Comparison of ENCODE assay signal across 15 cellular contexts in genomic region chr13:44303681-44304432, GRCh38.
DNase-seq lines count a peak whose midpoint lies in the region; ATAC-seq and TF ChIP-seq lines count a peak whose summit lies in the region.
"Had no signal": no experiment of that assay in that cellular context is flagged by ENCODE, and none has a peak within 500 bp of the region (broad histone marks: within the 10 kb centered on the region; RNA-seq: fewer than 3 reads in every experiment).

No MANE protein-coding gene starts in this region.

- CTCF ChIA-PET in CD8-positive, alpha-beta T cell (lab: Charles Lee), result no interaction called here

- H3K4me3 ChIP-seq in vagina, result no peak overlapping the region
- H3K4me3 ChIP-seq in CD8-positive, alpha-beta T cell (ENCODE audit: low read depth, low read length), result no peak overlapping the region

- H3K27me3 ChIP-seq in vagina, result no peaks in the 10 kb centered on the region
- H3K27me3 ChIP-seq in CD8-positive, alpha-beta T cell (ENCODE audit: insufficient read depth, low read length), result no peaks in the 10 kb centered on the region

- no peak overlapping the region for H3K4me3 Mint-ChIP-seq in activated naive CD8-positive, alpha-beta T cell
- no peak overlapping the region for H3K4me3 Mint-ChIP-seq in activated naive CD8-positive, alpha-beta T cell treated with anti-CD3 and anti-CD28 coated beads for 36 hours
- H3K4me3 Mint-ChIP-seq in nephron, result peak overlapping the region in 1 of 3 experiments; percentile 32
- H3K4me3 Mint-ChIP-seq in CD8-positive, alpha-beta T cell, result no peak overlapping the region
- H3K4me3 Mint-ChIP-seq: activated CD4-positive, alpha-beta T cell treated with anti-CD3 and anti-CD28 coated beads, Interleukin-2, amount 10 ng/mL, durations not matched to agents 24 days and 14 days; T-cell had no signal

- no peak for TF ChIP-seq POLR2A in vagina (IDR thresholded peaks at IDR 0.05)

- intact Hi-C loops in vagina (cut with DNase I), result no loop called here
- intact Hi-C loops in CD8-positive, alpha-beta T cell (cut with DNase I, micrococcal nuclease), result no loop called here

- H3K9me3 ChIP-seq in vagina, result no peaks in the 10 kb centered on the region
- no peaks in the 10 kb centered on the region for H3K9me3 ChIP-seq in CD8-positive, alpha-beta T cell (ENCODE audit: low read length)

- H3K27ac ChIP-seq in vagina, result peak overlapping the region; percentile 75
- no peak overlapping the region for H3K27ac ChIP-seq in CD8-positive, alpha-beta T cell (ENCODE audit: low read depth, low read length)
- H3K27ac ChIP-seq: parathyroid adenoma had no signal

- no peak for ATAC-seq in GM21447 (IDR thresholded peaks at IDR 0.05; ENCODE audit: unreplicated experiment)
- no peak for ATAC-seq in CD8-positive, alpha-beta T cell
- ATAC-seq: HCT116 had no signal

- no peaks in the 10 kb centered on the region for H3K36me3 ChIP-seq in vagina
- no peaks in the 10 kb centered on the region for H3K36me3 ChIP-seq in CD8-positive, alpha-beta T cell (ENCODE audit: insufficient read depth, low read length)

- H3K27me3 Mint-ChIP-seq in activated naive CD8-positive, alpha-beta T cell, result peaks cover 5% of the 10 kb centered on the region
- no peaks in the 10 kb centered on the region for H3K27me3 Mint-ChIP-seq in activated naive CD8-positive, alpha-beta T cell treated with anti-CD3 and anti-CD28 coated beads for 36 hours
- H3K27me3 Mint-ChIP-seq in nephron (ENCODE audit: low read depth), result no peaks in the 10 kb centered on the region
- H3K27me3 Mint-ChIP-seq in CD8-positive, alpha-beta T cell (ENCODE audit: low read depth), result peaks cover 3% of the 10 kb centered on the region

- H3K9me3 Mint-ChIP-seq in activated naive CD8-positive, alpha-beta T cell (ENCODE audit: low read depth), result peaks cover 4% of the 10 kb centered on the region
- H3K9me3 Mint-ChIP-seq in activated naive CD8-positive, alpha-beta T cell treated with anti-CD3 and anti-CD28 coated beads for 36 hours, result no peaks in the 10 kb centered on the region
- no peaks in the 10 kb centered on the region for H3K9me3 Mint-ChIP-seq in nephron
- no peaks in the 10 kb centered on the region for H3K9me3 Mint-ChIP-seq in CD8-positive, alpha-beta T cell

- peaks cover 67% of the 10 kb centered on the region for H3K4me1 ChIP-seq in vagina
- peaks cover 10% of the 10 kb centered on the region for H3K4me1 ChIP-seq in CD8-positive, alpha-beta T cell (ENCODE audit: insufficient read depth, low read length)

- DNase-seq in activated naive CD8-positive, alpha-beta T cell treated with anti-CD3 and anti-CD28 coated beads for 36 hours, result no peak
- peak; percentile 50 for DNase-seq in fibroblast of peridontal ligament (ENCODE audit: extremely low read depth)
- DNase-seq in vagina (ENCODE audit: extremely low spot score in 2 of 2), result peak; percentile 55 to 86
- no peak for DNase-seq in OCI-M2 (lab: John Stamatoyannopoulos, UW; ENCODE audit: unreplicated experiment)
- DNase-seq in CD8-positive, alpha-beta T cell, result no peak
- DNase-seq: ACHN; activated CD4-positive, alpha-beta T cell treated with anti-CD3 and anti-CD28 coated beads, Interleukin-2, amount 10 ng/mL, durations not matched to agents 24 days and 14 days; DMS 273 treated with DMSO at 0.1 percent for 48 hours; NCI-H2029; T-cell had no signal

- peaks cover 6% of the 10 kb centered on the region for H3K36me3 Mint-ChIP-seq in activated naive CD8-positive, alpha-beta T cell
- H3K36me3 Mint-ChIP-seq in activated naive CD8-positive, alpha-beta T cell treated with anti-CD3 and anti-CD28 coated beads for 36 hours, result peaks cover 3% of the 10 kb centered on the region
- H3K36me3 Mint-ChIP-seq in nephron (ENCODE audit: low read depth), result no peaks in the 10 kb centered on the region
- H3K36me3 Mint-ChIP-seq in CD8-positive, alpha-beta T cell, result no peaks in the 10 kb centered on the region
- H3K36me3 Mint-ChIP-seq: T-cell had no signal

- POLR2A ChIA-PET in CD8-positive, alpha-beta T cell (lab: Charles Lee), result interaction anchor here (0.7 kb wide), 2 partner anchors 30 to 141 kb away, joined by 3 to 4 read pairs; no protein-coding TSS in a partner anchor

- no peak for TF ChIP-seq CTCF in nephron (IDR thresholded peaks at IDR 0.05; ENCODE audit: unreplicated experiment in 3 of 3)
- no peak for TF ChIP-seq CTCF in vagina (IDR thresholded peaks at IDR 0.05)
- TF ChIP-seq CTCF in CD8-positive, alpha-beta T cell (IDR thresholded peaks at IDR 0.05), result no peak

- peaks cover 50% of the 10 kb centered on the region for H3K4me1 Mint-ChIP-seq in activated naive CD8-positive, alpha-beta T cell (ENCODE audit: low read depth)
- H3K4me1 Mint-ChIP-seq in activated naive CD8-positive, alpha-beta T cell treated with anti-CD3 and anti-CD28 coated beads for 36 hours, result peaks cover 39% of the 10 kb centered on the region
- peaks cover 79% of the 10 kb centered on the region for H3K4me1 Mint-ChIP-seq in nephron
- H3K4me1 Mint-ChIP-seq in CD8-positive, alpha-beta T cell (ENCODE audit: low read depth), result peaks cover 27% of the 10 kb centered on the region

- H3K27ac Mint-ChIP-seq in activated naive CD8-positive, alpha-beta T cell, result peak overlapping the region; percentile 11
- H3K27ac Mint-ChIP-seq in activated naive CD8-positive, alpha-beta T cell treated with anti-CD3 and anti-CD28 coated beads for 36 hours, result no peak overlapping the region
- H3K27ac Mint-ChIP-seq in nephron, result peak overlapping the region; percentile 11 to 95 (median 72)
- no peak overlapping the region for H3K27ac Mint-ChIP-seq in CD8-positive, alpha-beta T cell
- H3K27ac Mint-ChIP-seq: activated CD4-positive, alpha-beta T cell treated with anti-CD3 and anti-CD28 coated beads, Interleukin-2, amount 10 ng/mL, durations not matched to agents 24 days and 14 days had no signal

Comparison
In these comparisons a context has a peak if more than half of its experiments do, and no peak if none do; other contexts are left out.
1. H3K27ac Mint-ChIP-seq: peak in activated naive CD8-positive, alpha-beta T cell (single experiment) and nephron (3 of 3); none in activated naive CD8-positive, alpha-beta T cell treated with anti-CD3 and anti-CD28 coated beads for 36 hours (single experiment) and CD8-positive, alpha-beta T cell (single experiment).
2. DNase-seq: peak in fibroblast of peridontal ligament (single experiment) and vagina (2 of 2); none in activated naive CD8-positive, alpha-beta T cell treated with anti-CD3 and anti-CD28 coated beads for 36 hours (single experiment), OCI-M2 (single experiment) and CD8-positive, alpha-beta T cell (0 of 7).